In the genomic region with DNA sequence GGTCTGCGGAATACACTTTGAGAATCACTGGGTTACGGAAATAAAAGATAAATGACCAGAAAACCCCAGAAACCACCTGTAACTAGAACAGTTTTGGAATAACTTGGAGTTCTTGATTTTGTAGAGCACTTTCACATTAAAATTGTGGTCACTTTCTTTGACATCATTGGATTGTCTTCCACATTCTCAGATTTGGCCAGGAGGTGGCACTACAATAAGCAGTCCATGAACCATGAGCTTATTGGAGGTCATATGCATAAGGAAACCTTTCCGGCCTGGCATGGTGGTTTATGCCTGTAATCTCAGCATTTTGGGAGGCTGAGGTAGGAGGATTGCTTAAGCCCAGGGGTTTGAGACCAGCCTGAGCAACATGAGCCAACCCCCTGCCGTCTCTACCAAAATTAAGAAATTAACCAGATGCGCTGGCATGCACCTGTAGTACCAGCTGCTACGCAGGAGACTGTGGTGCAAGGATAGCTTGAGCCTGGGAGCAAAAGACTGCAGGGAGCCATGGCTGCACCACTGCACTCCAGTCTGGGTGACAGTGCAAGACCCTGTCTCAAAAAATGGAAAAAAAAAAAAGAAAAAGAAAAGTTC, we compare ENCODE assay signal across 7 cellular contexts.
A peak's percentile ranks its signal among the peaks of the same experiment; 100 is the strongest.
DNase-seq lines count a peak whose midpoint lies in the region; ATAC-seq and TF ChIP-seq lines count a peak whose summit lies in the region.

No MANE protein-coding gene starts in this region.

- no peak overlapping the region for H3K27ac ChIP-seq in foreskin keratinocyte
- H3K27ac ChIP-seq in spleen = no peak overlapping the region

- no peaks in the 10 kb centered on the region for H3K9me3 ChIP-seq in spleen

- ATAC-seq in GM19397 (IDR thresholded peaks at IDR 0.05; ENCODE audit: unreplicated experiment) = peak; percentile 77
- ATAC-seq in foreskin keratinocyte = peak; percentile 35

- TF ChIP-seq POLR2A in spleen (IDR thresholded peaks at IDR 0.05) = no peak

- no peak overlapping the region for H3K4me3 ChIP-seq in spleen

- TF ChIP-seq CTCF in foreskin keratinocyte (conservative IDR thresholded peaks at IDR 0.05) (peak; percentile 68), spleen (IDR thresholded peaks at IDR 0.05 in 8 of 11, conservative IDR thresholded peaks at IDR 0.05 in 3 of 11) (peak in 9 of 11 experiments; percentile 21 to 64 (median 50))

- no peaks in the 10 kb centered on the region for H3K36me3 ChIP-seq in spleen

- 81 to 84% (median 82%) methylated on average over 6 of the region's 6 CpGs for WGBS in spleen, 5 donors

- H3K4me1 ChIP-seq in foreskin keratinocyte = no peaks in the 10 kb centered on the region
- no peaks in the 10 kb centered on the region for H3K4me1 ChIP-seq in spleen

- intact Hi-C loops in spleen (cut with DNase I; ENCODE audit: low total_unique reads) = no loop called here

- H3K27me3 ChIP-seq in foreskin keratinocyte = peaks cover 56% of the 10 kb centered on the region
- H3K27me3 ChIP-seq in spleen (replicated peaks in 1 of 7) = no peaks in the 10 kb centered on the region

- DNase-seq in ELR (ENCODE audit: low read depth) (peak; percentile 48), Kasumi-1 (lab: John Stamatoyannopoulos, UW) (peak; percentile 29 to 49), foreskin keratinocyte (peak in 1 of 2 donors; percentile 42), spleen (no peak), middle frontal gyrus (ENCODE audit: extremely low spot score, low spot score) (no peak)
- DNase-seq in activated CD4-positive, alpha-beta T cell treated with anti-CD3 and anti-CD28 coated beads, Interleukin-2, amount 50 U/mL, for 48 hours = peak; percentile 41 to 54

Comparison
In these comparisons a context has a peak if more than half of its experiments do, and no peak if none do; other contexts are left out.
1. DNase-seq: peak in ELR (single experiment), Kasumi-1 (2 of 2) and activated CD4-positive, alpha-beta T cell treated with anti-CD3 and anti-CD28 coated beads, Interleukin-2, amount 50 U/mL, for 48 hours (2 of 2); none in spleen (single experiment) and middle frontal gyrus (single experiment).